In genomic region chr4:165240761-165241160, GRCh38 we compare ENCODE assay signal across 7 cellular contexts. TPM values are rescaled to one million over a fixed set of nuclear protein-coding genes. Genes with fewer than 3 reads are reported as not detected.
DNase-seq lines count a peak whose midpoint lies in the region; ATAC-seq, FAIRE-seq and TF ChIP-seq lines count a peak whose summit lies in the region.
"Not testable (repeated sequence)": the region's sequence is repeated elsewhere in the genome, so short reads cannot be mapped to it uniquely, and the experiment has no call there.

No MANE protein-coding gene starts in this region.

- FAIRE-seq in GM12892 (lab: Jason Lieb, UNC): peak; percentile 58
- FAIRE-seq in islet of Langerhans (lab: Jason Lieb, UNC): peak; percentile 81

- not testable (repeated sequence) for H3K36me3 ChIP-seq in thoracic aorta

- not testable (repeated sequence) for H3K4me1 ChIP-seq in thoracic aorta (ENCODE audit: control insufficient read depth in 1 of 2, low read depth in 2 of 2)

- ATAC-seq in HG02610 (IDR thresholded peaks at IDR 0.05; ENCODE audit: unreplicated experiment) (peak; percentile 44), thoracic aorta (ENCODE audit: insufficient number of reproducible peaks, low FRiP score, low read depth) (peak; percentile 48)
- not testable (repeated sequence) for ATAC-seq in activated T-helper 17 cell treated with anti-CD3 and anti-CD28 coated beads, Interleukin-2, amount 50 U/mL, for 72 hours (replicated peaks)

- peak overlapping the region; percentile 20 for H3K27ac Mint-ChIP-seq in activated T-helper 17 cell treated with anti-CD3 and anti-CD28 coated beads, Interleukin-2, amount 50 U/mL, for 72 hours

- H3K9me3 ChIP-seq in thoracic aorta: not testable (repeated sequence)

- H3K27me3 ChIP-seq in thoracic aorta (replicated peaks; ENCODE audit: insufficient read depth): not testable (repeated sequence)

- not testable (repeated sequence) for H3K4me3 Mint-ChIP-seq in activated T-helper 17 cell treated with anti-CD3 and anti-CD28 coated beads, Interleukin-2, amount 50 U/mL, for 72 hours

- H3K27me3 Mint-ChIP-seq in activated T-helper 17 cell treated with anti-CD3 and anti-CD28 coated beads, Interleukin-2, amount 50 U/mL, for 72 hours: not testable (repeated sequence)

- not testable (repeated sequence) for H3K4me3 ChIP-seq in thoracic aorta

- not testable (repeated sequence) for H3K4me1 Mint-ChIP-seq in activated T-helper 17 cell treated with anti-CD3 and anti-CD28 coated beads, Interleukin-2, amount 50 U/mL, for 72 hours

- not testable (repeated sequence) for DNase-seq in GM12892 (ENCODE audit: insufficient read length); epithelial cell of prostate (ENCODE audit: low read depth, low spot score); thoracic aorta (ENCODE audit: low spot score)
- peak; percentile 38 for DNase-seq in NCI-H2171 treated with DMSO at 0.1 percent for 48 hours (lab: John Stamatoyannopoulos, UW)

- H3K36me3 Mint-ChIP-seq in activated T-helper 17 cell treated with anti-CD3 and anti-CD28 coated beads, Interleukin-2, amount 50 U/mL, for 72 hours (ENCODE audit: low read depth): peaks cover 60% of the 10 kb centered on the region

- not testable (repeated sequence) for TF ChIP-seq CTCF in thoracic aorta (IDR thresholded peaks at IDR 0.05)

- not testable (repeated sequence) for H3K9me3 Mint-ChIP-seq in activated T-helper 17 cell treated with anti-CD3 and anti-CD28 coated beads, Interleukin-2, amount 50 U/mL, for 72 hours

- peak overlapping the region; percentile 9 for H3K27ac ChIP-seq in epithelial cell of prostate
- H3K27ac ChIP-seq in thoracic aorta: not testable (repeated sequence)

- TF ChIP-seq POLR2A in GM12892 (IDR thresholded peaks at IDR 0.05; ENCODE audit: low read depth, low read length): not testable (repeated sequence)

RNA-seq across cellular contexts. Expression of gene KLHL2, which starts 33.4 kb away (rescaled TPM):
- 19.3 TPM for polyA plus RNA-seq in GM12892 (2012; ENCODE audit: missing spikeins)
- 10 to 100 TPM; 25.4 to 27.3 TPM for total RNA-seq in activated T-helper 17 cell treated with anti-CD3 and anti-CD28 coated beads, Interleukin-2, amount 50 U/mL, for 72 hours
- 10 to 100 TPM; 13.5 to 48.2 TPM for total RNA-seq in thoracic aorta
